ENCODE assay signal across 15 cellular contexts in the genomic region with DNA sequence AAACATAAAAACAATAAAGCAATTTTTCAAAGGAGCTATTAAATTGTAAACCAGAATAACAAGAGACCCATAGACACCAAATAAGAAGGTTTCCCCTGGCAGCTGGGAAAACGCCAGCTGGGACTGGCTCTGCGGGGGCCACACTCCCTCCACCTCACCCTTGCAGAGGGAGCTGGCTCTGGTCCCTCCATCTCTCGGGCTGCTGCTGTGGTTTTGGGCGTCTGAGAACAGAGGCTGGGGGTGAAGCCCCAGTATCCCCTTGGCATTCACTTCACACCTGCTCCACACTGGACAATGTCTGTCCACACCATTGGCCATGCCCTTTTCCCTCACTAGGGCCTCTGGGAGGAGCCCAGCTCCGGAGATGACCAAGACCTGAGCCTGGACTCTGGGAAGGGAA.
DNase-seq lines count a peak whose midpoint lies in the region; ATAC-seq and TF ChIP-seq lines count a peak whose summit lies in the region.
"Had no signal": no experiment of that assay in that cellular context is flagged by ENCODE, and none has a peak within 500 bp of the region (broad histone marks: within the 10 kb centered on the region; RNA-seq: fewer than 3 reads in every experiment).

No MANE protein-coding gene starts in this region.

- H3K4ac ChIP-seq in neuronal stem cell (ENCODE audit: low read length), result no peak overlapping the region

- intact Hi-C loops in upper lobe of right lung (cut with DNase I), result no loop called here
- intact Hi-C loops in naive thymus-derived CD4-positive, alpha-beta T cell (cut with micrococcal nuclease), result no loop called here

- TF ChIP-seq CTCF in AG04450 (IDR thresholded peaks at IDR 0.05; ENCODE audit: low read depth, low read length) (no peak), upper lobe of right lung (IDR thresholded peaks at IDR 0.05) (no peak), GM13976 (IDR thresholded peaks at IDR 0.05; ENCODE audit: borderline replicate concordance, control extremely low read depth, extremely low read depth, insufficient read depth, missing control alignments) (no peak)

- H3K36me3 Mint-ChIP-seq in naive thymus-derived CD4-positive, alpha-beta T cell, result peaks cover 0 to 5% (median 0%) of the 10 kb centered on the region in 5 donors

- peak overlapping the region; percentile 67 for H3K14ac ChIP-seq in neuronal stem cell (ENCODE audit: low read length)

- no peak overlapping the region for H3K27ac Mint-ChIP-seq in naive thymus-derived CD4-positive, alpha-beta T cell
- H3K27ac Mint-ChIP-seq: GM23338 had no signal

- peak overlapping the region; percentile 93 for H2BK12ac ChIP-seq in neuronal stem cell (ENCODE audit: low read length)

- H2AK5ac ChIP-seq in neuronal stem cell (ENCODE audit: low read depth, low read length), result peak overlapping the region; percentile 94

- H3K23ac ChIP-seq in neuronal stem cell (ENCODE audit: low read depth, low read length, poor library complexity), result peak overlapping the region; percentile 68

- peak; percentile 26 for DNase-seq in DMS 273 (lab: John Stamatoyannopoulos, UW; ENCODE audit: unreplicated experiment)
- DNase-seq in DMS 273 treated with DMSO at 0.1 percent for 48 hours (lab: John Stamatoyannopoulos, UW), result no peak
- DNase-seq in AG04450 (ENCODE audit: low read depth, low spot score), result no peak
- no peak for DNase-seq in neuronal stem cell (ENCODE audit: low spot score)
- DNase-seq in upper lobe of right lung, result peak; percentile 37
- DNase-seq in naive thymus-derived CD4-positive, alpha-beta T cell, result no peak
- DNase-seq in GM13976 (ENCODE audit: low spot score), result no peak
- DNase-seq: AML-193; Caco-2; CD8-positive, alpha-beta memory T cell; H9 had no signal

- H2BK120ac ChIP-seq in neuronal stem cell (ENCODE audit: low read depth, low read length), result peak overlapping the region; percentile 13

- peak overlapping the region; percentile 11 for H3K27ac ChIP-seq in AG04450 (ENCODE audit: low read depth, low read length)
- H3K27ac ChIP-seq in neuronal stem cell (replicated peaks; ENCODE audit: low read length), result no peak overlapping the region
- no peak overlapping the region for H3K27ac ChIP-seq in upper lobe of right lung
- no peak overlapping the region for H3K27ac ChIP-seq in naive thymus-derived CD4-positive, alpha-beta T cell (ENCODE audit: low read depth, low read length)
- H3K27ac ChIP-seq: 22Rv1, BLaER1 had no signal

- H2AFZ ChIP-seq in neuronal stem cell (ENCODE audit: low read length), result no peak overlapping the region
- H2AFZ ChIP-seq: GM23338 had no signal

- in situ Hi-C loops in GM13976 (cut with MboI; ENCODE audit: low sequenced_read_pairs, unreplicated experiment), result no loop called here

- peaks cover 0 to 9% (median 0%) of the 10 kb centered on the region in 11 donors for H3K9me3 Mint-ChIP-seq in naive thymus-derived CD4-positive, alpha-beta T cell

- peaks cover 10 to 47% (median 19%) of the 10 kb centered on the region in 5 donors for H3K27me3 Mint-ChIP-seq in naive thymus-derived CD4-positive, alpha-beta T cell

- no peak overlapping the region for H4K8ac ChIP-seq in neuronal stem cell (ENCODE audit: low read depth, low read length)

- no peak overlapping the region for H3K4me2 ChIP-seq in neuronal stem cell (ENCODE audit: insufficient read depth, low read length, poor library complexity, severe bottlenecking)
- H3K4me2 ChIP-seq: BLaER1, GM23338 had no signal

- H3K4me1 ChIP-seq in neuronal stem cell (ENCODE audit: control insufficient read depth in 2 of 2, insufficient read depth in 1 of 2, low read depth in 1 of 2, low read length in 2 of 2) (peaks cover 13 to 23% of the 10 kb centered on the region in 2 donors), upper lobe of right lung (no peaks in the 10 kb centered on the region)
- H3K4me1 ChIP-seq in naive thymus-derived CD4-positive, alpha-beta T cell (ENCODE audit: control insufficient read depth in 2 of 2, insufficient read depth in 2 of 2, low read length in 2 of 2), result no peaks in the 10 kb centered on the region
- H3K4me1 ChIP-seq: Caco-2 had no signal

- POLR2A ChIA-PET in AG04450 (lab: Yijun Ruan, JAX), result interaction anchor here (0.5 kb wide), 1 partner anchor 326 kb away, joined by 4 read pairs; no protein-coding TSS in a partner anchor
- POLR2A ChIA-PET in naive thymus-derived CD4-positive, alpha-beta T cell (lab: Charles Lee), result no interaction called here

- peaks cover 0 to 3% (median 0%) of the 10 kb centered on the region in 7 donors for H3K4me1 Mint-ChIP-seq in naive thymus-derived CD4-positive, alpha-beta T cell

- H3K27me3 ChIP-seq in AG04450 (ENCODE audit: control insufficient read depth, insufficient read depth, low read length) (peaks cover 31% of the 10 kb centered on the region), neuronal stem cell (ENCODE audit: control insufficient read depth in 3 of 3, insufficient read depth in 3 of 3, low read depth in 1 of 3, low read length in 3 of 3) (peaks cover 0 to 7% (median 0%) of the 10 kb centered on the region in 3 experiments), upper lobe of right lung (no peaks in the 10 kb centered on the region)
- H3K27me3 ChIP-seq in naive thymus-derived CD4-positive, alpha-beta T cell (ENCODE audit: control insufficient read depth in 2 of 2, insufficient read depth in 2 of 2, low read length in 2 of 2), result no peaks in the 10 kb centered on the region
- H3K27me3 ChIP-seq: BLaER1 had no signal

- H3K9me3 ChIP-seq in AG04450 (ENCODE audit: control insufficient read depth, insufficient read depth, low read length) (peaks cover 12% of the 10 kb centered on the region), neuronal stem cell (replicated peaks in 1 of 2; ENCODE audit: control insufficient read depth in 2 of 2, insufficient read depth in 1 of 2, low read depth in 1 of 2, low read length in 2 of 2) (peaks cover 0 to 4% of the 10 kb centered on the region in 2 donors), upper lobe of right lung (no peaks in the 10 kb centered on the region)
- no peaks in the 10 kb centered on the region for H3K9me3 ChIP-seq in naive thymus-derived CD4-positive, alpha-beta T cell (ENCODE audit: control insufficient read depth in 2 of 3, low read length in 3 of 3)
- H3K9me3 ChIP-seq: Caco-2 had no signal

- no peak overlapping the region for H2BK5ac ChIP-seq in neuronal stem cell (ENCODE audit: low read length)

- WGBS in neuronal stem cell (ENCODE audit: extremely low coverage in 2 of 2, insufficient read length in 2 of 2, insufficient replicate concordance in 1 of 2), 2 donors, result no CpG with 5 or more reads among the region's 5 CpGs

- no peak for ATAC-seq in upper lobe of right lung
- no peak for ATAC-seq in naive thymus-derived CD4-positive, alpha-beta T cell
- ATAC-seq: GM12878, GM23338 had no signal

- H3K36me3 ChIP-seq in neuronal stem cell (replicated peaks in 1 of 2; ENCODE audit: control insufficient read depth in 2 of 2, insufficient read depth in 2 of 2, low read length in 2 of 2) (no peaks in the 10 kb centered on the region), upper lobe of right lung (no peaks in the 10 kb centered on the region)
- no peaks in the 10 kb centered on the region for H3K36me3 ChIP-seq in naive thymus-derived CD4-positive, alpha-beta T cell (ENCODE audit: control insufficient read depth in 2 of 3, insufficient read depth in 3 of 3, low read length in 3 of 3)
- H3K36me3 ChIP-seq: BLaER1 had no signal

- no peak overlapping the region for H3K4me3 ChIP-seq in AG04450 (ENCODE audit: low read depth, low read length)
- H3K4me3 ChIP-seq in neuronal stem cell (ENCODE audit: low read length in 2 of 2), result no peak overlapping the region
- no peak overlapping the region for H3K4me3 ChIP-seq in upper lobe of right lung
- H3K4me3 ChIP-seq in naive thymus-derived CD4-positive, alpha-beta T cell (ENCODE audit: low read length), result no peak overlapping the region
- H3K4me3 ChIP-seq: BLaER1, GM12878, GM23338 had no signal

- H3K4me3 Mint-ChIP-seq in naive thymus-derived CD4-positive, alpha-beta T cell, result no peak overlapping the region
- H3K4me3 Mint-ChIP-seq: CD8-positive, alpha-beta memory T cell; GM23338; H9 had no signal

- no peaks in the 10 kb centered on the region for H3K79me1 ChIP-seq in neuronal stem cell (ENCODE audit: low read depth, low read length)

- peak overlapping the region; percentile 46 for H2BK15ac ChIP-seq in neuronal stem cell (ENCODE audit: low read length)

- peak overlapping the region; percentile 74 for H3K18ac ChIP-seq in neuronal stem cell (ENCODE audit: low read length)

- H3K9ac ChIP-seq in neuronal stem cell (ENCODE audit: low read depth, low read length, poor library complexity), result peak overlapping the region; percentile 26
- H3K9ac ChIP-seq: BLaER1 had no signal

- H4K91ac ChIP-seq in neuronal stem cell (ENCODE audit: low read depth, low read length, poor library complexity), result no peak overlapping the region

- CTCF ChIA-PET in AG04450 (lab: Charles Lee), result no interaction called here
- CTCF ChIA-PET in naive thymus-derived CD4-positive, alpha-beta T cell (lab: Charles Lee), result no interaction called here

Comparison
In these comparisons a context has a peak if more than half of its experiments do, and no peak if none do; other contexts are left out.
1. DNase-seq: peak in DMS 273 (single experiment) and upper lobe of right lung (single experiment); none in DMS 273 treated with DMSO at 0.1 percent for 48 hours (single experiment), AG04450 (single experiment), neuronal stem cell (single experiment), naive thymus-derived CD4-positive, alpha-beta T cell (0 of 9) and GM13976 (single experiment).